Comparison of ENCODE assay signal across 1 cellular context in the genomic region with DNA sequence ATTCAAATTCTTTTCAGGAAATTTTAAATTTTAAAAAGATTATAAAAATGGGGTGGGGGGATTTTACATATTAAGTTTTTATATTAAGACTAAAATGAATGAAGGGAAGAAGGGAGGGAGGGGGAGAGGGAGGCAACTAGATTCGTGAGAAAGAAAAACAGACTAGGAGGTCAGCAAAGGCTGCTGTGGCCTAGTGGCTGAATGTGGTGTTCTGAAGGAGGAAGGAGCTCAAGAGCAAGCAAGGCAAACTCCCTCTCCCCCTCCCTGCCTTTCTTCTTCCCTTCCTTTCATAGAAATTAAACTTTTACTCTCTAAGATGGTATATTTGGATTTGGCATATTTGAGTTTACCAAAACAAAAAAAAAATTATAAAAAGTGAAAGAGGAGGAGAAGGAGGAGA.
TF ChIP-seq lines count a peak whose summit lies in the region.

No MANE protein-coding gene starts in this region.

TF ChIP-seq in HepG2, 621 proteins besides CTCF, POLR2A, EP300 and RAD21 (continued from another document):
- TF ChIP-seq, protein P1, sequence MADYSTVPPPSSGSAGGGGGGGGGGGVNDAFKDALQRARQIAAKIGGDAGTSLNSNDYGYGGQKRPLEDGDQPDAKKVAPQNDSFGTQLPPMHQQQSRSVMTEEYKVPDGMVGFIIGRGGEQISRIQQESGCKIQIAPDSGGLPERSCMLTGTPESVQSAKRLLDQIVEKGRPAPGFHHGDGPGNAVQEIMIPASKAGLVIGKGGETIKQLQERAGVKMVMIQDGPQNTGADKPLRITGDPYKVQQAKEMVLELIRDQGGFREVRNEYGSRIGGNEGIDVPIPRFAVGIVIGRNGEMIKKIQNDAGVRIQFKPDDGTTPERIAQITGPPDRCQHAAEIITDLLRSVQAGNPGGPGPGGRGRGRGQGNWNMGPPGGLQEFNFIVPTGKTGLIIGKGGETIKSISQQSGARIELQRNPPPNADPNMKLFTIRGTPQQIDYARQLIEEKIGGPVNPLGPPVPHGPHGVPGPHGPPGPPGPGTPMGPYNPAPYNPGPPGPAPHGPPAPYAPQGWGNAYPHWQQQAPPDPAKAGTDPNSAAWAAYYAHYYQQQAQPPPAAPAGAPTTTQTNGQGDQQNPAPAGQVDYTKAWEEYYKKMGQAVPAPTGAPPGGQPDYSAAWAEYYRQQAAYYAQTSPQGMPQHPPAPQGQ (CRISPR knock-in tag; IDR thresholded peaks at IDR 0.05; ENCODE audit: borderline replicate concordance), result no peak
- TF ChIP-seq ZNF382 (CRISPR knock-in tag; IDR thresholded peaks at IDR 0.05; ENCODE audit: borderline replicate concordance), result no peak
- no peak for TF ChIP-seq ZBTB25 (CRISPR knock-in tag; IDR thresholded peaks at IDR 0.05)
- TF ChIP-seq SMYD3 (CRISPR knock-in tag; IDR thresholded peaks at IDR 0.05), result no peak
- TF ChIP-seq KDM4B (CRISPR knock-in tag; IDR thresholded peaks at IDR 0.05), result no peak
- no peak for TF ChIP-seq CSRNP1 (CRISPR knock-in tag; IDR thresholded peaks at IDR 0.05)
